Comparison of ENCODE assay signal across 1 cellular context in the genomic region with DNA sequence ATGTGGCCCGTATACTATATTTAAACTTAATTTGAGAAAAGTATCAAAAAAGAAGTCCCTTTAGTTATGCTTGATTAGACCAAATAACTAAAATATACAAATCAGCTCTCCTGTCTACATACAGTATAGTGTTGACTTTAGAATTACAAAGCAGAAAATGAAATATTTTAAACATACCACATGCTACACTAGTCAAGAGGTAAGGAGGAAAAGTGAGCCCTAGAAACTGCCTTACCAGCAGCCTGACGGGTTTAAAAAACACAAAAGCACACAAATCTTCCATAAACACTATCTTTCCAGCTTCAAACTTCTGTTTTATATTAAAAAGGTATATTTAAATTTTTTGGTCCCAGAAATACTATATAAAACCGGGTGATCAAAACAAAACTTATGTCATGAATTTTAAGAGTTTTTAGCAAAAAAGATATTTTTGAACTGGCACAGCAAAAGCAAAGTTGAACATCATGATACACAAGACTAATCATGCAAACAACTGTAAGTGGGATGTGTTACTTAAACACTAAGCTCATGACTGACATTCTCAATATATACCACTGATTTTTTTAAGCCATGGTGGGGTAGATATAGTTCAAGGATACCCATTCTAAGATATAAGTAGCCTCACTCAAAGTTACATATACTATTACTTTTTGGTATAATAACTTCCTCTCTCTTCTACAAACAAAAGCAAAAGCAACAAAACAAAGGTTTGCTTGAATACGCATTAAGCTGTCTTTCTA.
TF ChIP-seq lines count a peak whose summit lies in the region.

No MANE protein-coding gene starts in this region.

TF ChIP-seq in GM12878, 131 proteins besides CTCF, POLR2A, EP300 and RAD21:
- TF ChIP-seq ZBED1 (IDR thresholded peaks at IDR 0.05; ENCODE audit: borderline replicate concordance) (no peak), GATAD2B (conservative IDR thresholded peaks at IDR 0.05; ENCODE audit: low read depth) (no peak), MXI1 (IDR thresholded peaks at IDR 0.05; ENCODE audit: low read depth, low read length) (no peak), ZNF384 (IDR thresholded peaks at IDR 0.05; ENCODE audit: borderline replicate concordance, low read depth, low read length) (0 out of 2 replicates have a peak, but pooled peaks have one; percentile 25)
- TF ChIP-seq, protein P1, sequence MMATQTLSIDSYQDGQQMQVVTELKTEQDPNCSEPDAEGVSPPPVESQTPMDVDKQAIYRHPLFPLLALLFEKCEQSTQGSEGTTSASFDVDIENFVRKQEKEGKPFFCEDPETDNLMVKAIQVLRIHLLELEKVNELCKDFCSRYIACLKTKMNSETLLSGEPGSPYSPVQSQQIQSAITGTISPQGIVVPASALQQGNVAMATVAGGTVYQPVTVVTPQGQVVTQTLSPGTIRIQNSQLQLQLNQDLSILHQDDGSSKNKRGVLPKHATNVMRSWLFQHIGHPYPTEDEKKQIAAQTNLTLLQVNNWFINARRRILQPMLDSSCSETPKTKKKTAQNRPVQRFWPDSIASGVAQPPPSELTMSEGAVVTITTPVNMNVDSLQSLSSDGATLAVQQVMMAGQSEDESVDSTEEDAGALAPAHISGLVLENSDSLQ (IDR thresholded peaks at IDR 0.05), result peak; percentile 72
